Comparison of ENCODE assay signal across 22 cellular contexts in genomic region chr6:155491421-155491820, GRCh38. TPM values are rescaled to one million over a fixed set of nuclear protein-coding genes. Genes with fewer than 3 reads are reported as not detected.
A peak's percentile ranks its signal among the peaks of the same experiment; 100 is the strongest.
DNase-seq lines count a peak whose midpoint lies in the region; ATAC-seq, FAIRE-seq and TF ChIP-seq lines count a peak whose summit lies in the region.
"Had no signal": no experiment of that assay in that cellular context is flagged by ENCODE, and none has a peak within 500 bp of the region (broad histone marks: within the 10 kb centered on the region; RNA-seq: fewer than 3 reads in every experiment).

No MANE protein-coding gene starts in this region.

- no peaks in the 10 kb centered on the region for H3K27me3 ChIP-seq in HepG2 (ENCODE audit: control insufficient read depth in 1 of 2, insufficient read depth in 2 of 2, low read length in 2 of 2)
- H3K27me3 ChIP-seq in right lobe of liver = no peaks in the 10 kb centered on the region
- H3K27me3 ChIP-seq in PC-3 (ENCODE audit: low read length) = no peaks in the 10 kb centered on the region
- H3K27me3 ChIP-seq in bronchial epithelial cell (ENCODE audit: control insufficient read depth, insufficient read depth, low read length) = no peaks in the 10 kb centered on the region

- H3K36me3 ChIP-seq in HepG2 (replicated peaks in 1 of 2; ENCODE audit: control insufficient read depth in 1 of 2, insufficient read depth in 2 of 2, low read length in 2 of 2) (no peaks in the 10 kb centered on the region), right lobe of liver (no peaks in the 10 kb centered on the region), PC-3 (ENCODE audit: low read depth, low read length) (no peaks in the 10 kb centered on the region), bronchial epithelial cell (ENCODE audit: control insufficient read depth, insufficient read depth, low read length) (no peaks in the 10 kb centered on the region)

- no peak overlapping the region for H2AFZ ChIP-seq in HepG2 (ENCODE audit: low read length)
- H2AFZ ChIP-seq in PC-3 (ENCODE audit: low read length) = no peak overlapping the region
- H2AFZ ChIP-seq: GM23338 had no signal

- CTCF ChIA-PET in HepG2 (lab: Yijun Ruan, JAX; ENCODE audit: low intra/inter-chr PET ratio, low total read pairs) (no interaction called here), PC-3 (lab: Charles Lee) (no interaction called here)

- POLR2A ChIA-PET in HepG2 (lab: Yijun Ruan, JAX) (interaction anchor here (1.5 to 2.9 kb wide), 2 partner anchors 163 to 178 kb away, joined by 3 to 49 read pairs; no protein-coding TSS in a partner anchor), PC-3 (lab: Charles Lee; ENCODE audit: unreplicated experiment) (no interaction called here)

- H3K9me3 ChIP-seq in HepG2 (ENCODE audit: low read length) = 0 out of 2 replicates have a peak, but pooled peaks cover 9% of the 10 kb centered on the region
- H3K9me3 ChIP-seq in right lobe of liver = no peaks in the 10 kb centered on the region
- H3K9me3 ChIP-seq in PC-3 (ENCODE audit: low read length) = no peaks in the 10 kb centered on the region

- TF ChIP-seq POLR2A in HepG2 (IDR thresholded peaks at IDR 0.05; ENCODE audit: insufficient read depth in 1 of 2, low read depth in 2 of 2, low read length in 2 of 2) (no peak), right lobe of liver (IDR thresholded peaks at IDR 0.05) (no peak)

- BruUV-seq in HepG2 (replicated peaks; lab: Mats Ljungman, UMichigan) (no TSS peak), PC-3 (replicated peaks; lab: Mats Ljungman, UMichigan) (no TSS peak)

- H3K27ac ChIP-seq in HepG2 (ENCODE audit: extremely low read length, insufficient read depth, low read length) (peak overlapping the region; percentile 49), right lobe of liver (no peak overlapping the region), PC-3 (ENCODE audit: low read length) (peak overlapping the region; percentile 97)

- no peaks in the 10 kb centered on the region for H3K9me2 ChIP-seq in PC-3 (replicated peaks; ENCODE audit: low read length)

- intact Hi-C loops in HepG2 (cut with micrococcal nuclease; ENCODE audit: unreplicated experiment) (no loop called here), right lobe of liver (cut with DNase I) (no loop called here), PC-3 (cut with micrococcal nuclease) (loop anchor here (5.0 to 10.0 kb wide), 3 partner anchors 39 to 307 kb away; no protein-coding TSS in a partner anchor)

- WGBS in HepG2 (ENCODE audit: low lambda C conversion rate) = 6% methylated on average over 1 of the region's 1 CpG
- 30% methylated on average over 1 of the region's 1 CpG for WGBS in right lobe of liver (ENCODE audit: insufficient coverage, low coverage, low lambda C conversion rate, missing lambda C conversion rate)

- TF ChIP-seq EP300 in HepG2 (IDR thresholded peaks at IDR 0.05; ENCODE audit: low read depth in 2 of 2, low read length in 2 of 2) (peak in 1 of 2 experiments; percentile 95; a peak in 2 of 4 replicates), HepG2 (CRISPR knock-in tag; IDR thresholded peaks at IDR 0.05; ENCODE audit: borderline replicate concordance) (peak; percentile 84; the same call in 1 of the 2 replicates)

- FAIRE-seq in HepG2 (lab: Jason Lieb, UNC) = no peak
- FAIRE-seq in bronchial epithelial cell (lab: Jason Lieb, UNC) = no peak
- FAIRE-seq: GM12878, GM19239 had no signal

- ATAC-seq in HepG2 (no peak), right lobe of liver (no peak), PC-3 (peak; percentile 66), GM21786 (IDR thresholded peaks at IDR 0.05; ENCODE audit: unreplicated experiment) (no peak)
- ATAC-seq: GM12878, GM23338, HCT116 had no signal

- H4K20me1 ChIP-seq in HepG2 (ENCODE audit: insufficient read depth, low read length) (no peaks in the 10 kb centered on the region), PC-3 (ENCODE audit: low read length) (no peaks in the 10 kb centered on the region)

- DNase-seq in HepG2 (ENCODE audit: low spot score) = peak; percentile 81
- DNase-seq in right lobe of liver = no peak
- peak; percentile 85 for DNase-seq in PC-3
- peak; percentile 17 for DNase-seq in bronchial epithelial cell (ENCODE audit: low read depth)
- no peak for DNase-seq in occipital lobe (lab: John Stamatoyannopoulos, UW)
- DNase-seq: 8988T; C1 segment of cervical spinal cord; Calu3; CD4-positive, alpha-beta memory T cell; COR-L47; DMS79; EL; GDM1; H9 had no signal

- H3K9ac ChIP-seq in HepG2 (ENCODE audit: insufficient read depth, low read depth, low read length) (no peak overlapping the region), PC-3 (ENCODE audit: low read length) (peak overlapping the region; percentile 71)

- H3K4me2 ChIP-seq in HepG2 (ENCODE audit: low read depth, low read length) (no peak overlapping the region), PC-3 (ENCODE audit: low read length) (peak overlapping the region; percentile 47; the same call in 1 of the 2 replicates)
- H3K4me2 ChIP-seq: GM23338 had no signal

- no peaks in the 10 kb centered on the region for H3K79me2 ChIP-seq in HepG2 (ENCODE audit: insufficient read depth, low read length)
- no peaks in the 10 kb centered on the region for H3K79me2 ChIP-seq in PC-3 (ENCODE audit: low read length)

- peaks cover 98% of the 10 kb centered on the region for H3K4me1 ChIP-seq in HepG2 (ENCODE audit: insufficient read depth, low read length)
- H3K4me1 ChIP-seq in right lobe of liver = no peaks in the 10 kb centered on the region
- H3K4me1 ChIP-seq in PC-3 (ENCODE audit: insufficient read depth, low read length) = peaks cover 44% of the 10 kb centered on the region

- no peak for TF ChIP-seq CTCF in HepG2 (CRISPR knock-in tag; IDR thresholded peaks at IDR 0.05)
- TF ChIP-seq CTCF in right lobe of liver (IDR thresholded peaks at IDR 0.05) = no peak
- no peak for TF ChIP-seq CTCF in PC-3 (conservative IDR thresholded peaks at IDR 0.05; ENCODE audit: low read depth, low read length)
- no peak for TF ChIP-seq CTCF in bronchial epithelial cell (IDR thresholded peaks at IDR 0.05; ENCODE audit: insufficient read depth, low read length, severe bottlenecking)

- H3K4me3 ChIP-seq in HepG2 (replicated peaks in 1 of 3; ENCODE audit: insufficient read depth in 1 of 3, low read depth in 2 of 3, low read length in 3 of 3) (no peak overlapping the region), right lobe of liver (no peak overlapping the region), PC-3 (ENCODE audit: low read length) (no peak overlapping the region), bronchial epithelial cell (ENCODE audit: low read depth, low read length) (no peak overlapping the region)
- H3K4me3 ChIP-seq: GM12878, GM23338 had no signal

- TF ChIP-seq RAD21 in HepG2 (CRISPR knock-in tag; IDR thresholded peaks at IDR 0.05) = no peak

- in situ Hi-C loops in HepG2 (cut with HindIII; ENCODE audit: extremely low pct_ligation_motif_present, low pct_unique_long_range_greater_than_20kb) = no loop called here

- H3F3A ChIP-seq in PC-3 (ENCODE audit: low read length, unreplicated experiment) = peaks cover 7% of the 10 kb centered on the region

TF ChIP-seq in HepG2, 621 proteins besides CTCF, POLR2A, EP300 and RAD21 (continues in another document):
- no peak for TF ChIP-seq E2F1 (CRISPR knock-in tag; IDR thresholded peaks at IDR 0.05)
- TF ChIP-seq ZNF569 (CRISPR knock-in tag; IDR thresholded peaks at IDR 0.05; ENCODE audit: borderline replicate concordance) = no peak

RNA-seq across cellular contexts. Expression of gene NOX3, which starts 35.8 kb away (rescaled TPM):
- 0.18 and 0.24 TPM in 2 replicates for total RNA-seq in HepG2 (2016; rRNA removed; fragmentation: Illumina TruSeq; extraction: Trizol)
- not detected in 2 replicates for total RNA-seq in HepG2 (2016; cell fraction: cytosol; rRNA removed; fragmentation: Illumina TruSeq; extraction: Trizol; ENCODE audit: low read depth)
- total RNA-seq in HepG2 (2016; cell fraction: insoluble cytoplasmic fraction; rRNA removed; fragmentation: Illumina TruSeq; extraction: Trizol) = 0.15 and 0.17 TPM in 2 replicates
- total RNA-seq in HepG2 (2016; cell fraction: membrane; rRNA removed; fragmentation: Illumina TruSeq; extraction: Trizol) = 0.19 TPM in 1 of 2 replicates, not detected in the other
- 0.28 and 0.31 TPM in 2 replicates for total RNA-seq in HepG2 (2016; cell fraction: nucleus; rRNA removed; fragmentation: Illumina TruSeq; extraction: Trizol)
- polyA plus RNA-seq in HepG2 (2011; rRNA removed) = 0.09 and 0.12 TPM in 2 replicates
- 0.05 TPM in 2 replicates for polyA plus RNA-seq in HepG2 (2011; cell fraction: cytosol; rRNA removed)
- not detected in 2 replicates for polyA plus RNA-seq in HepG2 (2011; cell fraction: nucleus; rRNA removed)
- 0.16 TPM in 1 of 2 replicates, not detected in the other for polyA plus RNA-seq in HepG2 (2012)
- 0.05 TPM in 1 of 2 replicates, not detected in the other for polyA plus RNA-seq in HepG2 (2016; cell fraction: cytosol; fragmentation: Illumina TruSeq; extraction: Trizol; ENCODE audit: low read depth)
- polyA plus RNA-seq in HepG2 (2016; cell fraction: insoluble cytoplasmic fraction; fragmentation: Illumina TruSeq; extraction: Trizol; ENCODE audit: low read depth) = 0.11 TPM in 2 replicates
- 0.15 TPM in 1 of 2 replicates, not detected in the other for polyA plus RNA-seq in HepG2 (2016; cell fraction: membrane; fragmentation: Illumina TruSeq; extraction: Trizol; ENCODE audit: low read depth)
- 0.44 TPM in 1 of 2 replicates, not detected in the other for polyA plus RNA-seq in HepG2 (2016; cell fraction: nucleus; fragmentation: Illumina TruSeq; extraction: Trizol; ENCODE audit: insufficient read depth, low read depth)
- polyA minus RNA-seq in HepG2 (2011; rRNA and poly(A)+ RNA removed; ENCODE audit: low replicate concordance) = not detected in 2 replicates
- polyA minus RNA-seq in HepG2 (2011; cell fraction: cytosol; rRNA and poly(A)+ RNA removed) = not detected in 2 replicates
- 0.13 and 0.25 TPM in 2 replicates for polyA minus RNA-seq in HepG2 (2011; cell fraction: nucleus; rRNA and poly(A)+ RNA removed)
- not detected for total RNA-seq in right lobe of liver
- not detected in 2 replicates for total RNA-seq in PC-3 (2014; rRNA removed)
- not detected in 2 replicates for total RNA-seq in bronchial epithelial cell
- total RNA-seq in occipital lobe = not detected
- total RNA-seq: A673; Calu3; CD4-positive, alpha-beta memory T cell; GM12878; GM23338; H4; H9 had no signal
- polyA plus RNA-seq: BJ; CD4-positive, alpha-beta memory T cell; GM12878; GM23338 had no signal

Comparison
In these comparisons a context has a peak if more than half of its experiments do, and no peak if none do; other contexts are left out.
1. DNase-seq: peak in HepG2 (single experiment), PC-3 (single experiment) and bronchial epithelial cell (single experiment); none in right lobe of liver (0 of 3) and occipital lobe (single experiment).
2. H3K27ac ChIP-seq: peak in HepG2 (single experiment) and PC-3 (single experiment); none in right lobe of liver (0 of 3).